8 cellular contexts compared by ENCODE assay signal in genomic region chr4:143335979-143336827, GRCh38. TPM values are rescaled to one million over a fixed set of nuclear protein-coding genes. Genes with fewer than 3 reads are reported as not detected.
DNase-seq lines count a peak whose midpoint lies in the region; ATAC-seq and TF ChIP-seq lines count a peak whose summit lies in the region.

No MANE protein-coding gene starts in this region.

- H3K36me3 ChIP-seq in HUES64 (ENCODE audit: insufficient read depth, low read length) = no peaks in the 10 kb centered on the region
- H3K36me3 ChIP-seq in RWPE2 (ENCODE audit: low read depth) = no peaks in the 10 kb centered on the region
- no peaks in the 10 kb centered on the region for H3K36me3 ChIP-seq in breast epithelium
- peaks cover 3% of the 10 kb centered on the region for H3K36me3 ChIP-seq in iPS-15b (ENCODE audit: control insufficient read depth, insufficient read depth, low read length)

- no peak for TF ChIP-seq POLR2A in breast epithelium (IDR thresholded peaks at IDR 0.05)

- H3K9ac ChIP-seq in HUES64 (ENCODE audit: low read depth, low read length) (peak overlapping the region; percentile 85), iPS-15b (ENCODE audit: low read depth, low read length) (peak overlapping the region; percentile 47)

- DNase-seq in NCI-H1417 (lab: John Stamatoyannopoulos, UW) (peak; percentile 17 to 90 (median 89)), NCI-H1417 treated with DMSO at 0.1 percent for 48 hours (lab: John Stamatoyannopoulos, UW) (no peak), RWPE2 (ENCODE audit: low spot score) (peak; percentile 81), breast epithelium (ENCODE audit: low spot score in 2 of 2) (peak; percentile 83 to 88), sciatic nerve (ENCODE audit: low spot score) (peak; percentile 95)

- H3K4me1 ChIP-seq in HUES64 (ENCODE audit: insufficient read depth, low read length) (peaks cover 6% of the 10 kb centered on the region; the same call in 1 of the 2 replicates), RWPE2 (ENCODE audit: insufficient read depth, poor library complexity, severe bottlenecking) (peaks cover 8% of the 10 kb centered on the region), breast epithelium (no peaks in the 10 kb centered on the region), iPS-15b (ENCODE audit: control insufficient read depth, insufficient read depth, low read length) (no peaks in the 10 kb centered on the region)

- H3K4me3 ChIP-seq in HUES64 (ENCODE audit: low read length) (peak overlapping the region; percentile 85), RWPE2 (ENCODE audit: severe bottlenecking) (peak overlapping the region; percentile 73), breast epithelium (peak overlapping the region; percentile 76 to 98 (median 88)), iPS-15b (ENCODE audit: low read depth, low read length) (peak overlapping the region; percentile 91)

- peaks cover 4% of the 10 kb centered on the region; the same call in 1 of the 2 replicates for H3K27me3 ChIP-seq in HUES64 (ENCODE audit: insufficient read depth, low read length)
- no peaks in the 10 kb centered on the region for H3K27me3 ChIP-seq in RWPE2 (ENCODE audit: insufficient read depth, poor library complexity, severe bottlenecking)
- H3K27me3 ChIP-seq in breast epithelium = no peaks in the 10 kb centered on the region
- no peaks in the 10 kb centered on the region for H3K27me3 ChIP-seq in iPS-15b (ENCODE audit: control insufficient read depth, insufficient read depth, low read length)

- ATAC-seq in GM21717 (IDR thresholded peaks at IDR 0.05; ENCODE audit: unreplicated experiment) = peak; percentile 53
- peak; percentile 75 for ATAC-seq in RWPE2 (ENCODE audit: low read depth)
- peak; percentile 92 for ATAC-seq in sciatic nerve

- H3K27ac ChIP-seq in HUES64 (ENCODE audit: low read depth, low read length) = peak overlapping the region; percentile 89
- H3K27ac ChIP-seq in RWPE2 (ENCODE audit: poor library complexity, severe bottlenecking) = peak overlapping the region; percentile 64
- peak overlapping the region; percentile 98 for H3K27ac ChIP-seq in breast epithelium

- no peaks in the 10 kb centered on the region for H3K9me3 ChIP-seq in HUES64 (ENCODE audit: insufficient read depth, low read depth, low read length)
- no peaks in the 10 kb centered on the region for H3K9me3 ChIP-seq in RWPE2 (ENCODE audit: severe bottlenecking)
- no peaks in the 10 kb centered on the region for H3K9me3 ChIP-seq in breast epithelium
- no peaks in the 10 kb centered on the region for H3K9me3 ChIP-seq in iPS-15b (ENCODE audit: control insufficient read depth, insufficient read depth, low read length)

- TF ChIP-seq CTCF in RWPE2 (IDR thresholded peaks at IDR 0.05; ENCODE audit: poor library complexity, severe bottlenecking) (no peak), breast epithelium (IDR thresholded peaks at IDR 0.05) (no peak)

- under 1% methylated on average over 83 of the region's 88 CpGs for WGBS in HUES64

- intact Hi-C loops in breast epithelium (cut with DNase I; ENCODE audit: low total_unique reads) (no loop called here), sciatic nerve (cut with DNase I) (loop anchor here (5.0 to 10.0 kb wide), 2 partner anchors 141 to 146 kb away; no protein-coding TSS in a partner anchor)

RNA-seq across cellular contexts. Expression of gene GAB1, which starts 0.5 kb away (rescaled TPM):
- 9.9 TPM for polyA plus RNA-seq in HUES64 (2013, experiment 1 of 2)
- 13.9 TPM for polyA plus RNA-seq in HUES64 (2013, experiment 2 of 2)
- total RNA-seq in breast epithelium (10 to 100 TPM; 24.8 to 67.5 (median 38.7) TPM), sciatic nerve (279 TPM)
